1 cellular context compared by ENCODE assay signal in the genomic region with DNA sequence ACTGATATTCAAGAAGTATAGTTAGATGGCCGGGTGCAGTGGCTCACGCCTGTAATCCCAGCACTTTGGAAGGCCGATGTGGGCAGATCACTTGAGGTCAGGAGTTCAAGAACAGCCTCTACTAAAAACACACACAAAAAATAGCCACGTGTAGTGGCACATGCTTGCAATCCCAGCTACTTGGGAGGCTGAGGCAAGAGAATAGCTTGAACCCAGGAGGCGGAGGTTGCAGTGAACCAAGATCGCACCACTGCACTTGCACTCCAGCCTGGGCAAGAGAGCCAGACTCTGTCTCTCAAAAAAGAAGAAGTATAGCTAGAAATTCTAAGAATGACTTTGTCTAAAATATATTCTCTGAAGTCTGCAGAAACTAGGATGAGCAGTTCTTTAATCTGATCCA. TPM values are rescaled to one million over a fixed set of nuclear protein-coding genes. Genes with fewer than 3 reads are reported as not detected.
"Had no signal": no experiment of that assay in that cellular context is flagged by ENCODE, and none has a peak within 500 bp of the region (broad histone marks: within the 10 kb centered on the region; RNA-seq: fewer than 3 reads in every experiment).

No MANE protein-coding gene starts in this region.

RNA-seq across cellular contexts. Expression of gene RBM47, which starts 17.4 kb away (rescaled TPM):
- total RNA-seq: endothelial cell of umbilical vein had no signal
- polyA plus RNA-seq: endothelial cell of umbilical vein had no signal
